ENCODE assay signal across 19 cellular contexts in the genomic region with DNA sequence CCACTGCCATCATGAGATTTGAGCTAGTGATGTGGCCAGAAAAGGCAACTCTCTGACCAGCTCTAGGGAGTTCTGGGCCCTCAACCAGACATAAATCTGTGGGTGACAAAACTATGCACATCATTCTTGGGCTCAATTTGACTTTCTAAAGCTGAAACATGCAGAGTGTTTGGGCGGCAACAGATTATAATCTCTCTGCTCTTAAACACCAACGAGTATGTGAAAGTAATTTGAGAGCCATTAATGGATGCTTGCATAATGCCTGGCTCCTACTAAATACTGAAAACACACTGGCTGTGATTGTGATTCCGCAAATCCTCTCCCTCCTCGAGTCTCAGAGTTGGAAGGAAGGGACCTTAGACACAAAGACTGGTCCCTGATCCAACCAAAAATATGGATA.
"Had no signal": no experiment of that assay in that cellular context is flagged by ENCODE, and none has a peak within 500 bp of the region (broad histone marks: within the 10 kb centered on the region; RNA-seq: fewer than 3 reads in every experiment).

No MANE protein-coding gene starts in this region.

- H3K27me3 ChIP-seq: transverse colon had no signal

- DNase-seq: activated CD4-positive, alpha-beta T cell treated with anti-CD3 and anti-CD28 coated beads for 48 hours; activated CD8-positive, alpha-beta memory T cell treated with anti-CD3 and anti-CD28 coated beads, Interleukin-2, amount 50 U/mL, for 4 hours; activated CD8-positive, alpha-beta T cell treated with anti-CD3 and anti-CD28 coated beads for 36 hours; activated gamma-delta T cell; activated T-cell treated with anti-CD3 and anti-CD28 coated beads, Interleukin-2, amount 50 U/mL, for 72 hours; amniotic stem cell; dorsolateral prefrontal cortex; hypothalamus; left ventricle myocardium superior; right cardiac atrium; small intestine; stimulated activated CD4-positive, alpha-beta T cell treated with anti-CD3 and anti-CD28 coated beads, Interleukin-4, amount 100 ng/mL, for 4 hours; stimulated activated naive CD4-positive, alpha-beta T cell treated with Interleukin-2 at 50 U/mL for 16 hours; substantia nigra; transverse colon had no signal

- H3K9me3 Mint-ChIP-seq: natural killer cell treated with Interleukin-12 subunit alpha and Interleukin-12 subunit beta and Interleukin-15 and Interleukin-18, amount 100 ng/mL, for 72 hours had no signal

- H3K4me1 ChIP-seq: prostate gland, transverse colon had no signal

- ATAC-seq: activated CD8-positive, alpha-beta T cell treated with anti-CD3 and anti-CD28 coated beads for 36 hours; activated naive CD4-positive, alpha-beta T cell treated with anti-CD3 and anti-CD28 coated beads, Interleukin-2, amount 50 U/mL, for 72 hours; activated T-cell treated with anti-CD3 and anti-CD28 coated beads, Interleukin-2, amount 50 U/mL, for 72 hours; left ventricle myocardium superior; natural killer cell treated with Interleukin-12 subunit alpha and Interleukin-12 subunit beta and Interleukin-15 and Interleukin-18, amount 100 ng/mL, for 72 hours; right cardiac atrium had no signal

- H3K27ac ChIP-seq: dorsolateral prefrontal cortex, prostate gland, transverse colon had no signal

- H3K9me3 ChIP-seq: prostate gland, transverse colon had no signal

- H3K4me3 ChIP-seq: dorsolateral prefrontal cortex, prostate gland, transverse colon had no signal

- H3K27ac Mint-ChIP-seq: activated CD8-positive, alpha-beta T cell treated with anti-CD3 and anti-CD28 coated beads for 36 hours; activated naive CD4-positive, alpha-beta T cell treated with anti-CD3 and anti-CD28 coated beads, Interleukin-2, amount 50 U/mL, for 72 hours; activated T-cell treated with anti-CD3 and anti-CD28 coated beads, Interleukin-2, amount 50 U/mL, for 72 hours; endodermal cell; natural killer cell treated with Interleukin-12 subunit alpha and Interleukin-12 subunit beta and Interleukin-15 and Interleukin-18, amount 100 ng/mL, for 72 hours had no signal

- H3K4me3 Mint-ChIP-seq: activated CD8-positive, alpha-beta T cell treated with anti-CD3 and anti-CD28 coated beads for 36 hours; activated T-cell treated with anti-CD3 and anti-CD28 coated beads, Interleukin-2, amount 50 U/mL, for 72 hours; endodermal cell; natural killer cell treated with Interleukin-12 subunit alpha and Interleukin-12 subunit beta and Interleukin-15 and Interleukin-18, amount 100 ng/mL, for 72 hours had no signal

- H3K36me3 ChIP-seq: prostate gland, transverse colon had no signal

- H3K27me3 Mint-ChIP-seq: activated CD8-positive, alpha-beta T cell treated with anti-CD3 and anti-CD28 coated beads for 36 hours had no signal

- H3K4me1 Mint-ChIP-seq: endodermal cell had no signal
